9 cellular contexts compared by ENCODE assay signal in genomic region chr3:10370429-10370828, GRCh38. TPM values are rescaled to one million over a fixed set of nuclear protein-coding genes. Genes with fewer than 3 reads are reported as not detected.
DNase-seq lines count a peak whose midpoint lies in the region; ATAC-seq, FAIRE-seq and TF ChIP-seq lines count a peak whose summit lies in the region.
"Had no signal": no experiment of that assay in that cellular context is flagged by ENCODE, and none has a peak within 500 bp of the region (broad histone marks: within the 10 kb centered on the region; RNA-seq: fewer than 3 reads in every experiment).

No MANE protein-coding gene starts in this region.

- DNase-seq in GDM1 (lab: John Stamatoyannopoulos, UW) (peak; percentile 68), NCI-H510A treated with DMSO at 0.1 percent for 48 hours (lab: John Stamatoyannopoulos, UW) (peak; percentile 56), chondrocyte (ENCODE audit: low spot score) (peak; percentile 43), osteoblast (ENCODE audit: insufficient read length, low spot score, missing footprints) (no peak), GM12891 (ENCODE audit: insufficient read length, low spot score) (no peak), dermis blood vessel endothelial cell (no peak)

- H2AFZ ChIP-seq in osteoblast (ENCODE audit: low read length), result peak overlapping the region; percentile 23

- peaks cover 4% of the 10 kb centered on the region for H3K9me3 ChIP-seq in osteoblast (ENCODE audit: low read depth, low read length)

- no peaks in the 10 kb centered on the region for H3K79me2 ChIP-seq in osteoblast (ENCODE audit: insufficient read depth, low read length)

- H3K4me3 Mint-ChIP-seq in chondrocyte (ENCODE audit: unreplicated experiment), result no peak overlapping the region

- no peaks in the 10 kb centered on the region for H3K27me3 ChIP-seq in osteoblast (ENCODE audit: insufficient read depth, low read length)

- H4K20me1 ChIP-seq in osteoblast (ENCODE audit: insufficient read depth, low read length), result no peaks in the 10 kb centered on the region

- H3K27me3 Mint-ChIP-seq in chondrocyte (ENCODE audit: low read depth), result peaks cover 4% of the 10 kb centered on the region
- H3K27me3 Mint-ChIP-seq: IgD-negative memory B cell had no signal

- H3K27ac Mint-ChIP-seq in chondrocyte (ENCODE audit: unreplicated experiment), result no peak overlapping the region
- H3K27ac Mint-ChIP-seq: IgD-negative memory B cell had no signal

- peak overlapping the region; percentile 18 for H3K27ac ChIP-seq in osteoblast (ENCODE audit: low read depth, low read length)

- H3K36me3 ChIP-seq in osteoblast (ENCODE audit: insufficient read depth, low read length), result no peaks in the 10 kb centered on the region

- ATAC-seq in GM21423 (IDR thresholded peaks at IDR 0.05; ENCODE audit: unreplicated experiment) (no peak), GM21786 (IDR thresholded peaks at IDR 0.05; ENCODE audit: unreplicated experiment) (no peak)

- H3K4me1 ChIP-seq in osteoblast (ENCODE audit: insufficient read depth, low read length), result peaks cover 38% of the 10 kb centered on the region

- peak overlapping the region; percentile 35 for H3K4me2 ChIP-seq in osteoblast (ENCODE audit: insufficient read depth, low read length)

- H3K4me1 Mint-ChIP-seq in chondrocyte (ENCODE audit: low read depth), result peaks cover 27% of the 10 kb centered on the region

- H3K4me3 ChIP-seq in osteoblast (ENCODE audit: insufficient read depth, low read length), result no peak overlapping the region

- H3K36me3 Mint-ChIP-seq in chondrocyte (ENCODE audit: low read depth), result no peaks in the 10 kb centered on the region

- TF ChIP-seq POLR2A in GM12891 (IDR thresholded peaks at IDR 0.05; ENCODE audit: low read depth, low read length), result no peak

- FAIRE-seq in GM12891 (lab: Jason Lieb, UNC), result no peak

- H3K9me3 Mint-ChIP-seq in chondrocyte (ENCODE audit: low read depth), result peaks cover 4% of the 10 kb centered on the region

- TF ChIP-seq CTCF in chondrocyte (IDR thresholded peaks at IDR 0.05), result no peak
- TF ChIP-seq CTCF in osteoblast (IDR thresholded peaks at IDR 0.05; ENCODE audit: extremely low read depth, low read depth, low read length), result no peak

TF ChIP-seq in GM12891, 5 proteins besides CTCF, POLR2A, EP300 and RAD21:
- no peak for TF ChIP-seq POLR2AphosphoS5 (IDR thresholded peaks at IDR 0.05; ENCODE audit: low read depth, low read length)
- TF ChIP-seq TAF1 (IDR thresholded peaks at IDR 0.05; ENCODE audit: low read depth, low read length), result no peak
- TF ChIP-seq PAX5 (IDR thresholded peaks at IDR 0.05; ENCODE audit: insufficient read depth, low read length, severe bottlenecking), result no peak
- no peak for TF ChIP-seq SPI1 (IDR thresholded peaks at IDR 0.05; ENCODE audit: low read depth, low read length)
- no peak for TF ChIP-seq POU2F2 (IDR thresholded peaks at IDR 0.05; ENCODE audit: low read depth, low read length)

RNA-seq across cellular contexts. Expression of gene SEC13, which starts 49.5 kb away (rescaled TPM):
- total RNA-seq in chondrocyte (197 to 243 TPM (median 198 TPM) in 3 replicates), osteoblast (201 and 204 TPM in 2 replicates), dermis blood vessel endothelial cell (262 and 311 TPM in 2 replicates)
- 82.7 TPM for polyA plus RNA-seq in GM12891 (2012; ENCODE audit: low read depth, missing spikeins)

Comparison
In these comparisons a context has a peak if more than half of its experiments do, and no peak if none do; other contexts are left out.
1. DNase-seq: peak in GDM1 (single experiment), NCI-H510A treated with DMSO at 0.1 percent for 48 hours (single experiment) and chondrocyte (single experiment); none in osteoblast (single experiment), GM12891 (single experiment) and dermis blood vessel endothelial cell (single experiment).